Comparison of ENCODE assay signal across 8 cellular contexts in genomic region chr4:149980941-149981340, GRCh38.
DNase-seq lines count a peak whose midpoint lies in the region; ATAC-seq, FAIRE-seq and TF ChIP-seq lines count a peak whose summit lies in the region.

No MANE protein-coding gene starts in this region.

- peak in 1 of 2 experiments; percentile 77; a peak in 4 of 6 replicates for ATAC-seq in A549
- ATAC-seq in HG02588 (IDR thresholded peaks at IDR 0.05; ENCODE audit: unreplicated experiment) = peak; percentile 67
- ATAC-seq in esophagus mucosa = peak; percentile 61
- ATAC-seq in naive thymus-derived CD4-positive, alpha-beta T cell = peak; percentile 57

- peaks cover 0 to 3% (median 0%) of the 10 kb centered on the region in 11 donors for H3K9me3 Mint-ChIP-seq in naive thymus-derived CD4-positive, alpha-beta T cell
- H3K9me3 Mint-ChIP-seq in type B pancreatic cell = peaks cover 5% of the 10 kb centered on the region

- CTCF ChIA-PET in A549 (lab: Yijun Ruan, JAX) = interaction anchor here (0.6 to 2.9 kb wide), 13 partner anchors 15 to 886 kb away, joined by 3 to 11 read pairs (median 3); no protein-coding TSS in a partner anchor
- CTCF ChIA-PET in GM10248 (lab: Yijun Ruan, JAX) = interaction anchor here (0.6 to 3.1 kb wide), 12 partner anchors 9 to 264 kb away, joined by 3 to 14 read pairs (median 4); no protein-coding TSS in a partner anchor
- CTCF ChIA-PET in naive thymus-derived CD4-positive, alpha-beta T cell (lab: Charles Lee) = interaction anchor here (0.6 to 1.5 kb wide), 3 partner anchors 9 to 997 kb away, joined by 3 to 6 read pairs (median 3); no protein-coding TSS in a partner anchor

- H3K4me1 Mint-ChIP-seq in naive thymus-derived CD4-positive, alpha-beta T cell = peaks cover 0 to 12% (median 0%) of the 10 kb centered on the region in 7 donors
- H3K4me1 Mint-ChIP-seq in type B pancreatic cell (ENCODE audit: unreplicated experiment) = peaks cover 35% of the 10 kb centered on the region

- H3K4me1 ChIP-seq in A549 = no peaks in the 10 kb centered on the region
- H3K4me1 ChIP-seq in naive thymus-derived CD4-positive, alpha-beta T cell (ENCODE audit: control insufficient read depth in 2 of 2, insufficient read depth in 2 of 2, low read length in 2 of 2) = no peaks in the 10 kb centered on the region

- TF ChIP-seq POLR2A in A549 (IDR thresholded peaks at IDR 0.05; ENCODE audit: low read length) = no peak

- DNase-seq in A549 (ENCODE audit: low read depth in 1 of 2, low spot score in 1 of 2) = peak; percentile 25 to 59
- peak; percentile 39 for DNase-seq in GM10248 (ENCODE audit: extremely low spot score)
- peak; percentile 27 for DNase-seq in NCI-H1105 treated with DMSO at 0.1 percent for 48 hours (lab: John Stamatoyannopoulos, UW)
- peak; percentile 10 to 14 for DNase-seq in activated CD4-positive, alpha-beta T cell treated with anti-CD3 and anti-CD28 coated beads, Interleukin-2, amount 50 U/mL, for 24 hours (ENCODE audit: low read depth in 1 of 2, low spot score in 1 of 2)
- peak in 6 of 9 donors; percentile 25 to 33 (median 28) for DNase-seq in naive thymus-derived CD4-positive, alpha-beta T cell
- DNase-seq in type B pancreatic cell (ENCODE audit: extremely low spot score, unreplicated experiment) = no peak

- peaks cover 0 to 2% (median 0%) of the 10 kb centered on the region in 5 donors for H3K36me3 Mint-ChIP-seq in naive thymus-derived CD4-positive, alpha-beta T cell
- no peaks in the 10 kb centered on the region for H3K36me3 Mint-ChIP-seq in type B pancreatic cell

- intact Hi-C loops in naive thymus-derived CD4-positive, alpha-beta T cell (cut with micrococcal nuclease) = loop anchor here (1.0 kb wide), 3 partner anchors 228 to 886 kb away; no protein-coding TSS in a partner anchor

- 18% methylated on average over 6 of the region's 6 CpGs for WGBS in A549 (ENCODE audit: missing lambda C conversion rate)

- TF ChIP-seq CTCF in A549 (IDR thresholded peaks at IDR 0.05) (peak; percentile 72), GM10248 (IDR thresholded peaks at IDR 0.05; ENCODE audit: control extremely low read depth, extremely low read depth, low read depth, missing control alignments) (peak; percentile 76), type B pancreatic cell (conservative IDR thresholded peaks at IDR 0.05) (peak; percentile 93)

- H3K27ac ChIP-seq in A549 = no peak overlapping the region
- H3K27ac ChIP-seq in naive thymus-derived CD4-positive, alpha-beta T cell (ENCODE audit: low read depth, low read length) = no peak overlapping the region

- peak; percentile 54 for FAIRE-seq in A549 (lab: Jason Lieb, UNC)

- no peak overlapping the region for H3K4me3 Mint-ChIP-seq in naive thymus-derived CD4-positive, alpha-beta T cell
- H3K4me3 Mint-ChIP-seq in type B pancreatic cell = no peak overlapping the region

- no peak overlapping the region for H3K27ac Mint-ChIP-seq in naive thymus-derived CD4-positive, alpha-beta T cell
- no peak overlapping the region for H3K27ac Mint-ChIP-seq in type B pancreatic cell

- no peak overlapping the region for H3K4me2 ChIP-seq in A549

- peak; percentile 72 to 78 for TF ChIP-seq RAD21 in A549 (conservative IDR thresholded peaks at IDR 0.05 in 1 of 2, IDR thresholded peaks at IDR 0.05 in 1 of 2)

- no peaks in the 10 kb centered on the region for H3K9me3 ChIP-seq in A549
- H3K9me3 ChIP-seq in naive thymus-derived CD4-positive, alpha-beta T cell (ENCODE audit: control insufficient read depth in 2 of 3, low read length in 3 of 3) = no peaks in the 10 kb centered on the region

- POLR2A ChIA-PET in A549 (lab: Yijun Ruan, JAX) = no interaction called here
- POLR2A ChIA-PET in GM10248 (lab: Yijun Ruan, JAX) = no interaction called here
- POLR2A ChIA-PET in naive thymus-derived CD4-positive, alpha-beta T cell (lab: Charles Lee) = no interaction called here

- no peak for TF ChIP-seq EP300 in A549 (IDR thresholded peaks at IDR 0.05)

- no peaks in the 10 kb centered on the region for H3K36me3 ChIP-seq in naive thymus-derived CD4-positive, alpha-beta T cell (ENCODE audit: control insufficient read depth in 2 of 3, insufficient read depth in 3 of 3, low read length in 3 of 3)

- peaks cover 0 to 12% (median 8%) of the 10 kb centered on the region in 5 donors for H3K27me3 Mint-ChIP-seq in naive thymus-derived CD4-positive, alpha-beta T cell
- peaks cover 10% of the 10 kb centered on the region for H3K27me3 Mint-ChIP-seq in type B pancreatic cell

- no peak overlapping the region for H3K4me3 ChIP-seq in A549
- H3K4me3 ChIP-seq in naive thymus-derived CD4-positive, alpha-beta T cell (ENCODE audit: low read length) = no peak overlapping the region

- H3K27me3 ChIP-seq in naive thymus-derived CD4-positive, alpha-beta T cell (ENCODE audit: control insufficient read depth in 2 of 2, insufficient read depth in 2 of 2, low read length in 2 of 2) = no peaks in the 10 kb centered on the region

TF ChIP-seq in A549, 52 proteins besides CTCF, POLR2A, EP300 and RAD21:
- TF ChIP-seq HOXB13 (CRISPR knock-in tag; IDR thresholded peaks at IDR 0.05; ENCODE audit: low read depth) = no peak
- peak; percentile 79 for TF ChIP-seq SMC3 (IDR thresholded peaks at IDR 0.05)
